In genomic region chr9:35162605-35163315, GRCh38 we compare ENCODE assay signal across 8 cellular contexts. TPM values are rescaled to one million over a fixed set of nuclear protein-coding genes. Genes with fewer than 3 reads are reported as not detected.
DNase-seq lines count a peak whose midpoint lies in the region; ATAC-seq and TF ChIP-seq lines count a peak whose summit lies in the region.

No MANE protein-coding gene starts in this region.

- in situ Hi-C loops in Panc1 (cut with HindIII; ENCODE audit: low pct_unique_long_range_greater_than_20kb, low sequenced_read_pairs): no loop called here

- peak; percentile 14 for DNase-seq in DMS53 (lab: John Stamatoyannopoulos, UW)
- DNase-seq in DMS53 treated with DMSO at 0.1 percent for 48 hours (lab: John Stamatoyannopoulos, UW; ENCODE audit: unreplicated experiment): no peak
- no peak for DNase-seq in Panc1 (ENCODE audit: low read depth, low spot score)
- DNase-seq in epithelial cell of esophagus (ENCODE audit: low read depth): no peak
- peak; percentile 0 for DNase-seq in neuronal stem cell (ENCODE audit: low spot score)
- DNase-seq in NCI-H446 treated with DMSO at 0.1 percent for 48 hours (lab: John Stamatoyannopoulos, UW): no peak
- no peak for DNase-seq in activated effector memory CD4-positive, alpha-beta T cell treated with Interleukin-2 at 50 U/mL for 16 hours
- DNase-seq in SK-N-DZ (ENCODE audit: low spot score): no peak

- ATAC-seq in Panc1: no peak; the same call in 1 of the 2 replicates

- no peak overlapping the region for H4K8ac ChIP-seq in neuronal stem cell (ENCODE audit: low read depth, low read length)

- CTCF ChIA-PET in Panc1 (lab: Charles Lee): interaction anchor here (1.3 kb wide), 1 partner anchor 47 kb away, joined by 5 read pairs; the partner anchor contains the start of gene ATOSB

- H2AFZ ChIP-seq in neuronal stem cell (ENCODE audit: low read length): peak overlapping the region; percentile 98

- H3K4me2 ChIP-seq in neuronal stem cell (ENCODE audit: insufficient read depth, low read length, poor library complexity, severe bottlenecking): peak overlapping the region; percentile 78

- H2AK5ac ChIP-seq in neuronal stem cell (ENCODE audit: low read depth, low read length): no peak overlapping the region

- H3K18ac ChIP-seq in neuronal stem cell (ENCODE audit: low read length): no peak overlapping the region

- H3K9ac ChIP-seq in neuronal stem cell (ENCODE audit: low read depth, low read length, poor library complexity): no peak overlapping the region

- H4K91ac ChIP-seq in neuronal stem cell (ENCODE audit: low read depth, low read length, poor library complexity): no peak overlapping the region

- intact Hi-C loops in Panc1 (cut with micrococcal nuclease; ENCODE audit: unreplicated experiment): no loop called here

- POLR2A ChIA-PET in Panc1 (lab: Charles Lee): interaction anchor here (0.6 to 1.2 kb wide), 3 partner anchors 36 to 61 kb away, joined by 3 to 5 read pairs (median 4); no protein-coding TSS in a partner anchor

- TF ChIP-seq CTCF in Panc1 (IDR thresholded peaks at IDR 0.05) (no peak), epithelial cell of esophagus (IDR thresholded peaks at IDR 0.05; ENCODE audit: insufficient read depth, low read depth, low read length, missing control alignments) (no peak)

- TSS peak; percentile 65 for BruUV-seq in Panc1 (replicated peaks; lab: Mats Ljungman, UMichigan)

- H3K9me3 ChIP-seq in Panc1 (ENCODE audit: control insufficient read depth, insufficient read depth, low read depth, low read length): no peaks in the 10 kb centered on the region
- no peaks in the 10 kb centered on the region for H3K9me3 ChIP-seq in neuronal stem cell (replicated peaks in 1 of 2; ENCODE audit: control insufficient read depth in 2 of 2, insufficient read depth in 1 of 2, low read depth in 1 of 2, low read length in 2 of 2)

- no peak overlapping the region for H2BK12ac ChIP-seq in neuronal stem cell (ENCODE audit: low read length)

- no peak overlapping the region for H2BK120ac ChIP-seq in neuronal stem cell (ENCODE audit: low read depth, low read length)

- H3K79me1 ChIP-seq in neuronal stem cell (ENCODE audit: low read depth, low read length): no peaks in the 10 kb centered on the region

- H3K23ac ChIP-seq in neuronal stem cell (ENCODE audit: low read depth, low read length, poor library complexity): no peak overlapping the region

- H3K14ac ChIP-seq in neuronal stem cell (ENCODE audit: low read length): no peak overlapping the region

- H3K4me1 ChIP-seq in Panc1 (ENCODE audit: control insufficient read depth, insufficient read depth, low read length) (peaks cover 15% of the 10 kb centered on the region), neuronal stem cell (ENCODE audit: control insufficient read depth in 2 of 2, insufficient read depth in 1 of 2, low read depth in 1 of 2, low read length in 2 of 2) (peaks cover 2 to 7% of the 10 kb centered on the region in 2 donors)

- H3K27me3 ChIP-seq in Panc1 (ENCODE audit: control insufficient read depth, insufficient read depth, low read length) (no peaks in the 10 kb centered on the region), neuronal stem cell (ENCODE audit: control insufficient read depth in 3 of 3, insufficient read depth in 3 of 3, low read depth in 1 of 3, low read length in 3 of 3) (no peaks in the 10 kb centered on the region)

- H3K4ac ChIP-seq in neuronal stem cell (ENCODE audit: low read length): no peak overlapping the region

- H3K4me3 ChIP-seq in Panc1 (ENCODE audit: low read depth in 2 of 2, low read length in 2 of 2) (peak overlapping the region; percentile 70 to 90), epithelial cell of esophagus (ENCODE audit: low read length) (peak overlapping the region; percentile 84), neuronal stem cell (ENCODE audit: low read length in 2 of 2) (peak overlapping the region; percentile 76 to 94)

- no peak overlapping the region for H2BK15ac ChIP-seq in neuronal stem cell (ENCODE audit: low read length)

- no CpG with 5 or more reads among the region's 11 CpGs for WGBS in neuronal stem cell (ENCODE audit: extremely low coverage in 2 of 2, insufficient read length in 2 of 2, insufficient replicate concordance in 1 of 2), 2 donors

- peak overlapping the region; percentile 91 for H2BK5ac ChIP-seq in neuronal stem cell (ENCODE audit: low read length)

- no peaks in the 10 kb centered on the region for H3K36me3 ChIP-seq in Panc1 (ENCODE audit: control insufficient read depth, insufficient read depth, low read length)
- no peaks in the 10 kb centered on the region for H3K36me3 ChIP-seq in neuronal stem cell (replicated peaks in 1 of 2; ENCODE audit: control insufficient read depth in 2 of 2, insufficient read depth in 2 of 2, low read length in 2 of 2)

- H3K27ac ChIP-seq in Panc1 (ENCODE audit: low read length): peak overlapping the region; percentile 81
- H3K27ac ChIP-seq in neuronal stem cell (replicated peaks; ENCODE audit: low read length): no peak overlapping the region

RNA-seq across cellular contexts. Expression of gene UNC13B, which starts 1.0 kb away (rescaled TPM):
- 35.2 TPM for total RNA-seq in Panc1 (2021; ENCODE audit: unreplicated experiment)
- polyA plus RNA-seq in Panc1 (2012; ENCODE audit: insufficient read length): 25.3 TPM
- 26.4 TPM for polyA plus RNA-seq in neuronal stem cell (2013, experiment 1 of 2)
- 26.0 TPM for polyA plus RNA-seq in neuronal stem cell (2013, experiment 2 of 2)
- 26.0 and 34.6 TPM in 2 replicates for polyA plus RNA-seq in SK-N-DZ (2014; cell fraction: cytosol; rRNA removed)
- 40.0 and 56.8 TPM in 2 replicates for polyA plus RNA-seq in SK-N-DZ (2014; cell fraction: nucleus; rRNA removed)

RNA-seq across cellular contexts. Expression of gene ATOSB, which starts 47.1 kb away (rescaled TPM):
- total RNA-seq in Panc1 (2021; ENCODE audit: unreplicated experiment): 23.6 TPM
- polyA plus RNA-seq in Panc1 (2012; ENCODE audit: insufficient read length): 27.3 TPM
- polyA plus RNA-seq in neuronal stem cell (2013, experiment 1 of 2): 22.3 TPM
- 22.3 TPM for polyA plus RNA-seq in neuronal stem cell (2013, experiment 2 of 2)
- 3.3 and 4.1 TPM in 2 replicates for polyA plus RNA-seq in SK-N-DZ (2014; cell fraction: cytosol; rRNA removed)
- polyA plus RNA-seq in SK-N-DZ (2014; cell fraction: nucleus; rRNA removed): 11.8 and 12.0 TPM in 2 replicates

RNA-seq across cellular contexts. Expression of gene STOML2, which starts 59.8 kb away (rescaled TPM):
- 264 TPM for total RNA-seq in Panc1 (2021; ENCODE audit: unreplicated experiment)
- polyA plus RNA-seq in Panc1 (2012; ENCODE audit: insufficient read length): 233 TPM
- polyA plus RNA-seq in neuronal stem cell (2013, experiment 1 of 2): 135 TPM
- polyA plus RNA-seq in neuronal stem cell (2013, experiment 2 of 2): 135 TPM
- polyA plus RNA-seq in SK-N-DZ (2014; cell fraction: cytosol; rRNA removed): 220 and 242 TPM in 2 replicates
- polyA plus RNA-seq in SK-N-DZ (2014; cell fraction: nucleus; rRNA removed): 226 and 235 TPM in 2 replicates

Comparison
In these comparisons a context has a peak if more than half of its experiments do, and no peak if none do; other contexts are left out.
1. DNase-seq: peak in DMS53 (single experiment) and neuronal stem cell (single experiment); none in DMS53 treated with DMSO at 0.1 percent for 48 hours (single experiment), Panc1 (single experiment), epithelial cell of esophagus (single experiment), NCI-H446 treated with DMSO at 0.1 percent for 48 hours (single experiment), activated effector memory CD4-positive, alpha-beta T cell treated with Interleukin-2 at 50 U/mL for 16 hours (single experiment) and SK-N-DZ (single experiment).
2. Peak in every context shown above with its lines, with median percentiles within 50 percentile points of each other: H3K4me3 ChIP-seq.